ENCODE assay signal across 14 cellular contexts in genomic region chr2:101617188-101617587, GRCh38.
DNase-seq lines count a peak whose midpoint lies in the region; ATAC-seq and TF ChIP-seq lines count a peak whose summit lies in the region.
"Had no signal": no experiment of that assay in that cellular context is flagged by ENCODE, and none has a peak within 500 bp of the region (broad histone marks: within the 10 kb centered on the region; RNA-seq: fewer than 3 reads in every experiment).

No MANE protein-coding gene starts in this region.

- CTCF ChIA-PET in IMR-90 (lab: Yijun Ruan, JAX), result interaction anchor here (1.0 kb wide), 1 partner anchor 58 kb away, joined by 3 read pairs; no protein-coding TSS in a partner anchor

- intact Hi-C loops in IMR-90 (cut with micrococcal nuclease), result no loop called here

- H3K27ac ChIP-seq in IMR-90 (ENCODE audit: insufficient read depth, low read length), result peak overlapping the region; percentile 53; the same call in 1 of the 2 replicates
- H3K27ac ChIP-seq: right atrium auricular region, upper lobe of left lung had no signal

- dilution Hi-C loops in IMR-90 (cut with HindIII; ENCODE audit: low sequenced_read_pairs, unreplicated experiment), result no loop called here

- H3K4me1 Mint-ChIP-seq in mesothelial cell of epicardium, result peaks cover 15% of the 10 kb centered on the region

- no peaks in the 10 kb centered on the region for H3K79me1 ChIP-seq in IMR-90 (ENCODE audit: low read depth in 1 of 2, low read length in 2 of 2)

- TF ChIP-seq CTCF in AG10803 (conservative IDR thresholded peaks at IDR 0.05; ENCODE audit: low read length) (no peak), IMR-90 (conservative IDR thresholded peaks at IDR 0.05; ENCODE audit: low read depth, low read length) (no peak), mesothelial cell of epicardium (IDR thresholded peaks at IDR 0.05; ENCODE audit: unreplicated experiment) (no peak)

- H2AFZ ChIP-seq in IMR-90 (replicated peaks; ENCODE audit: low read length, poor library complexity), result peak overlapping the region; percentile 73

- no peaks in the 10 kb centered on the region for H4K20me1 ChIP-seq in IMR-90 (ENCODE audit: insufficient read depth, low read length)

- WGBS in IMR-90 (ENCODE audit: extremely low coverage in 2 of 2, insufficient read length in 1 of 2), 2 experiments, result 54% methylated on average over 3 of the region's 8 CpGs; no CpG with 5 or more reads in 1 of the 2 experiments

- BruUV-seq in IMR-90 (replicated peaks; lab: Mats Ljungman, UMichigan), result no TSS peak

- peak overlapping the region; percentile 43 for H3K27ac Mint-ChIP-seq in mesothelial cell of epicardium
- H3K27ac Mint-ChIP-seq: activated T-cell treated with anti-CD3 and anti-CD28 coated beads, Interleukin-2, amount 50 U/mL, for 72 hours; CD4-positive, alpha-beta T cell had no signal

- no peaks in the 10 kb centered on the region for H3K27me3 ChIP-seq in IMR-90 (ENCODE audit: control insufficient read depth, insufficient read depth, low read length)
- H3K27me3 ChIP-seq: right atrium auricular region, upper lobe of left lung had no signal

- TF ChIP-seq RAD21 in IMR-90 (IDR thresholded peaks at IDR 0.05; ENCODE audit: low read length), result peak; percentile 14; the same call in 1 of the 2 replicates

- H3K4me3 Mint-ChIP-seq in mesothelial cell of epicardium, result no peak overlapping the region
- H3K4me3 Mint-ChIP-seq: activated T-cell treated with anti-CD3 and anti-CD28 coated beads, Interleukin-2, amount 50 U/mL, for 72 hours; CD4-positive, alpha-beta T cell; H9 had no signal

- peak overlapping the region; percentile 58 for H3K4me2 ChIP-seq in IMR-90 (ENCODE audit: low read depth, low read length)

- H4K5ac ChIP-seq in IMR-90 (ENCODE audit: low read depth, low read length), result no peak overlapping the region

- peak; percentile 52 for DNase-seq in AG10803 (ENCODE audit: low read depth)
- peak; percentile 89 for DNase-seq in IMR-90
- peak; percentile 74 for DNase-seq in brain pericyte (ENCODE audit: low read depth, low spot score)
- DNase-seq in mesothelial cell of epicardium (ENCODE audit: low spot score in 2 of 2, unreplicated experiment in 2 of 2), result no peak
- DNase-seq in 8988T, result no peak
- no peak for DNase-seq in NCI-H1105 treated with DMSO at 0.1 percent for 48 hours (lab: John Stamatoyannopoulos, UW)
- no peak for DNase-seq in activated naive CD4-positive, alpha-beta T cell treated with anti-CD3 and anti-CD28 coated beads, Interleukin-2, amount 50 U/mL, for 16 hours
- DNase-seq: activated CD4-positive, CD25-positive, alpha-beta regulatory T cell treated with anti-CD3 and anti-CD28 coated beads, Interleukin-2, amount 50 U/mL, for 72 hours; activated T-cell treated with anti-CD3 and anti-CD28 coated beads, Interleukin-2, amount 50 U/mL, for 72 hours; CD4-positive, alpha-beta T cell; H9; upper lobe of left lung had no signal

- no peak overlapping the region for H2AK9ac ChIP-seq in IMR-90 (replicated peaks; ENCODE audit: low read depth, low read length, poor library complexity)

- H2BK5ac ChIP-seq in IMR-90 (ENCODE audit: low read depth, low read length, poor library complexity, severe bottlenecking), result no peak overlapping the region

- POLR2A ChIA-PET in IMR-90 (lab: Charles Lee; ENCODE audit: unreplicated experiment), result no interaction called here

- H3K4ac ChIP-seq in IMR-90 (ENCODE audit: low read depth, low read length), result peak overlapping the region; percentile 44; the same call in 1 of the 2 replicates

- peak overlapping the region; percentile 75; the same call in 1 of the 2 replicates for H2BK120ac ChIP-seq in IMR-90 (ENCODE audit: low read depth, low read length)

- H3K4me3 ChIP-seq in AG10803 (ENCODE audit: low read length) (no peak overlapping the region), IMR-90 (ENCODE audit: insufficient read depth, low read depth, low read length) (no peak overlapping the region)
- H3K4me3 ChIP-seq: upper lobe of left lung had no signal

- peak overlapping the region; percentile 53; the same call in 1 of the 2 replicates for H3K14ac ChIP-seq in IMR-90 (replicated peaks; ENCODE audit: low read depth, low read length)

- no peak overlapping the region for H3K56ac ChIP-seq in IMR-90 (ENCODE audit: extremely low read depth, insufficient read depth, low read length)

- no peak overlapping the region for H2BK15ac ChIP-seq in IMR-90 (ENCODE audit: low read depth, low read length)

- ATAC-seq in IMR-90 (ENCODE audit: low read depth) (peak; percentile 95), HG03196 (IDR thresholded peaks at IDR 0.05; ENCODE audit: unreplicated experiment) (no peak)
- ATAC-seq: activated T-cell treated with anti-CD3 and anti-CD28 coated beads, Interleukin-2, amount 50 U/mL, for 72 hours had no signal

- no peaks in the 10 kb centered on the region for H3K36me3 Mint-ChIP-seq in mesothelial cell of epicardium

- no peak overlapping the region for H3K23ac ChIP-seq in IMR-90 (ENCODE audit: low read depth, low read length)

- 0 out of 2 replicates have a peak, but pooled peaks cover 8% of the 10 kb centered on the region for H3K9me1 ChIP-seq in IMR-90 (ENCODE audit: insufficient read depth, low read length)

- H3K9me3 ChIP-seq in IMR-90 (ENCODE audit: control insufficient read depth, insufficient read depth, low read length), result no peaks in the 10 kb centered on the region
- H3K9me3 ChIP-seq: right atrium auricular region, upper lobe of left lung had no signal

- peak overlapping the region; percentile 68 for H2BK20ac ChIP-seq in IMR-90 (ENCODE audit: low read depth, low read length)

- H3K9ac ChIP-seq in IMR-90 (ENCODE audit: low read depth, low read length), result no peak overlapping the region

- H2AK5ac ChIP-seq in IMR-90 (ENCODE audit: low read depth, low read length), result peak overlapping the region; percentile 45; the same call in 1 of the 2 replicates

- peaks cover 17% of the 10 kb centered on the region for H3K4me1 ChIP-seq in IMR-90 (ENCODE audit: control insufficient read depth, insufficient read depth, low read length)
- H3K4me1 ChIP-seq: right atrium auricular region had no signal

- H4K91ac ChIP-seq in IMR-90 (ENCODE audit: insufficient read depth, low read depth, low read length), result no peak overlapping the region

- H4K8ac ChIP-seq in IMR-90 (ENCODE audit: low read depth in 2 of 2, low read length in 2 of 2), result no peak overlapping the region

- peak overlapping the region; percentile 36 for H3K18ac ChIP-seq in IMR-90 (ENCODE audit: low read depth, low read length)

- no peaks in the 10 kb centered on the region for H3K9me3 Mint-ChIP-seq in mesothelial cell of epicardium
- H3K9me3 Mint-ChIP-seq: activated T-cell treated with anti-CD3 and anti-CD28 coated beads, Interleukin-2, amount 50 U/mL, for 72 hours; CD4-positive, alpha-beta T cell; H9 had no signal

- H3K36me3 ChIP-seq in IMR-90 (ENCODE audit: control insufficient read depth, insufficient read depth, low read length), result no peaks in the 10 kb centered on the region
- H3K36me3 ChIP-seq: right atrium auricular region, upper lobe of left lung had no signal

- H3K27me3 Mint-ChIP-seq in mesothelial cell of epicardium (ENCODE audit: low read depth), result no peaks in the 10 kb centered on the region
- H3K27me3 Mint-ChIP-seq: CD4-positive, alpha-beta T cell had no signal

- in situ Hi-C loops in IMR-90 (cut with MboI; ENCODE audit: low sequenced_read_pairs), result no loop called here

- TF ChIP-seq POLR2A in IMR-90 (IDR thresholded peaks at IDR 0.05; ENCODE audit: low read depth, low read length), result no peak

TF ChIP-seq in IMR-90, 13 proteins besides CTCF, POLR2A, EP300 and RAD21:
- peak; percentile 7; the same call in 1 of the 2 replicates for TF ChIP-seq USF2 (IDR thresholded peaks at IDR 0.05; ENCODE audit: low read depth, low read length)
- peak; percentile 71 for TF ChIP-seq FOS (IDR thresholded peaks at IDR 0.05; ENCODE audit: low read depth, low read length)
- no peak for TF ChIP-seq CEBPB (IDR thresholded peaks at IDR 0.05; ENCODE audit: low read depth, low read length)
- peak; percentile 39; the same call in 1 of the 2 replicates for TF ChIP-seq MAZ (IDR thresholded peaks at IDR 0.05; ENCODE audit: borderline replicate concordance, low read depth, low read length)
- TF ChIP-seq RFX5 (IDR thresholded peaks at IDR 0.05; ENCODE audit: low read depth, low read length), result no peak
- TF ChIP-seq SMC3 (IDR thresholded peaks at IDR 0.05; ENCODE audit: low read depth, low read length), result peak; percentile 5; the same call in 1 of the 2 replicates
TF ChIP-seq in IMR-90: peak in this region for 4.

Comparison
In these comparisons a context has a peak if more than half of its experiments do, and no peak if none do; other contexts are left out.
1. DNase-seq: peak in AG10803 (single experiment), IMR-90 (single experiment) and brain pericyte (single experiment); none in mesothelial cell of epicardium (0 of 2), 8988T (single experiment), NCI-H1105 treated with DMSO at 0.1 percent for 48 hours (single experiment) and activated naive CD4-positive, alpha-beta T cell treated with anti-CD3 and anti-CD28 coated beads, Interleukin-2, amount 50 U/mL, for 16 hours (single experiment).